ENCODE assay signal across 28 cellular contexts in genomic region chr15:62566248-62566647, GRCh38.
A peak's percentile ranks its signal among the peaks of the same experiment; 100 is the strongest.
DNase-seq lines count a peak whose midpoint lies in the region; ATAC-seq, FAIRE-seq and TF ChIP-seq lines count a peak whose summit lies in the region.
"Had no signal": no experiment of that assay in that cellular context is flagged by ENCODE, and none has a peak within 500 bp of the region (broad histone marks: within the 10 kb centered on the region; RNA-seq: fewer than 3 reads in every experiment).

No MANE protein-coding gene starts in this region.

- H3K4me3 Mint-ChIP-seq in astrocyte (ENCODE audit: unreplicated experiment): no peak overlapping the region
- H3K4me3 Mint-ChIP-seq in effector memory CD8-positive, alpha-beta T cell: no peak overlapping the region
- H3K4me3 Mint-ChIP-seq in activated CD8-positive, alpha-beta T cell treated with anti-CD3 and anti-CD28 coated beads, Interleukin-2, amount 10 ng/mL, durations not matched to agents 7 days and 5 days: no peak overlapping the region
- H3K4me3 Mint-ChIP-seq: activated T-cell treated with anti-CD3 and anti-CD28 coated beads, Interleukin-2, amount 50 U/mL, for 72 hours; central memory CD8-positive, alpha-beta T cell; stimulated activated naive B cell treated with anti-CD40 and anti-IgM and Interleukin-4, amounts not matched to agents 10 μg/mL and 1 μg/mL and 100 μg/mL, for 72 hours; T-helper 1 cell treated with Interleukin-12 subunit alpha and Interleukin-12 subunit beta and Interleukin-4 antibody, amounts not matched to agents 30 μg/mL and 1 μg/mL, for 36 hours had no signal

- H3K79me2 ChIP-seq in astrocyte (ENCODE audit: insufficient read depth, low read length): no peaks in the 10 kb centered on the region

- H3K4me1 Mint-ChIP-seq in astrocyte (ENCODE audit: low read depth, unreplicated experiment): peaks cover 27% of the 10 kb centered on the region
- H3K4me1 Mint-ChIP-seq in effector memory CD8-positive, alpha-beta T cell (ENCODE audit: low read depth in 2 of 2): no peaks in the 10 kb centered on the region
- H3K4me1 Mint-ChIP-seq in activated CD8-positive, alpha-beta T cell treated with anti-CD3 and anti-CD28 coated beads, Interleukin-2, amount 10 ng/mL, durations not matched to agents 7 days and 5 days (ENCODE audit: low read depth): no peaks in the 10 kb centered on the region
- H3K4me1 Mint-ChIP-seq: central memory CD8-positive, alpha-beta T cell; stimulated activated naive B cell treated with anti-CD40 and anti-IgM and Interleukin-4, amounts not matched to agents 10 μg/mL and 1 μg/mL and 100 μg/mL, for 72 hours had no signal

- 82 to 86% methylated on average over 5 of the region's 5 CpGs for WGBS in mesodermal cell (ENCODE audit: insufficient coverage in 2 of 2), 2 experiments

- DNase-seq in AG10803 (ENCODE audit: low read depth) (peak; percentile 29), HS-27A (ENCODE audit: low read depth) (peak; percentile 26), astrocyte (ENCODE audit: low read depth) (peak; percentile 24), anterior cingulate cortex (lab: John Stamatoyannopoulos, UW) (no peak)
- no peak for DNase-seq in effector memory CD8-positive, alpha-beta T cell
- DNase-seq in activated CD8-positive, alpha-beta T cell treated with anti-CD3 and anti-CD28 coated beads, Interleukin-2, amount 10 ng/mL, durations not matched to agents 7 days and 5 days: no peak
- DNase-seq: activated naive CD4-positive, alpha-beta T cell treated with Interleukin-2 at 50 U/mL for 16 hours; activated T-cell treated with anti-CD3 and anti-CD28 coated beads, Interleukin-2, amount 50 U/mL, for 72 hours; amygdala; C1 segment of cervical spinal cord; Calu3; KG1; NCI-H1436 treated with DMSO at 0.1 percent for 48 hours; NCI-H2107; NCI-H510A; occipital lobe; stimulated activated CD4-positive, alpha-beta T cell treated with anti-CD3 and anti-CD28 coated beads, Interleukin-4, amount 100 ng/mL, for 1 hour; stimulated activated naive B cell treated with anti-CD40 and anti-IgM and Interleukin-4, amounts not matched to agents 10 μg/mL and 1 μg/mL and 100 μg/mL, for 72 hours had no signal

- H3K4me1 ChIP-seq in astrocyte (ENCODE audit: insufficient read depth, low read length) (peaks cover 7% of the 10 kb centered on the region), mesodermal cell (ENCODE audit: control insufficient read depth, insufficient read depth, low read length, poor library complexity, severe bottlenecking) (peaks cover 6% of the 10 kb centered on the region)

- peaks cover 5% of the 10 kb centered on the region for H3K9me3 Mint-ChIP-seq in astrocyte (ENCODE audit: unreplicated experiment)
- no peaks in the 10 kb centered on the region for H3K9me3 Mint-ChIP-seq in effector memory CD8-positive, alpha-beta T cell
- no peaks in the 10 kb centered on the region for H3K9me3 Mint-ChIP-seq in activated CD8-positive, alpha-beta T cell treated with anti-CD3 and anti-CD28 coated beads, Interleukin-2, amount 10 ng/mL, durations not matched to agents 7 days and 5 days (ENCODE audit: insufficient read depth)
- H3K9me3 Mint-ChIP-seq: activated T-cell treated with anti-CD3 and anti-CD28 coated beads, Interleukin-2, amount 50 U/mL, for 72 hours; central memory CD8-positive, alpha-beta T cell; stimulated activated naive B cell treated with anti-CD40 and anti-IgM and Interleukin-4, amounts not matched to agents 10 μg/mL and 1 μg/mL and 100 μg/mL, for 72 hours; T-helper 1 cell treated with Interleukin-12 subunit alpha and Interleukin-12 subunit beta and Interleukin-4 antibody, amounts not matched to agents 30 μg/mL and 1 μg/mL, for 36 hours had no signal

- H3K27ac Mint-ChIP-seq in astrocyte (ENCODE audit: unreplicated experiment): no peak overlapping the region
- no peak overlapping the region for H3K27ac Mint-ChIP-seq in effector memory CD8-positive, alpha-beta T cell
- no peak overlapping the region for H3K27ac Mint-ChIP-seq in activated CD8-positive, alpha-beta T cell treated with anti-CD3 and anti-CD28 coated beads, Interleukin-2, amount 10 ng/mL, durations not matched to agents 7 days and 5 days
- H3K27ac Mint-ChIP-seq: activated T-cell treated with anti-CD3 and anti-CD28 coated beads, Interleukin-2, amount 50 U/mL, for 72 hours; stimulated activated naive B cell treated with anti-CD40 and anti-IgM and Interleukin-4, amounts not matched to agents 10 μg/mL and 1 μg/mL and 100 μg/mL, for 72 hours; T-helper 1 cell treated with Interleukin-12 subunit alpha and Interleukin-12 subunit beta and Interleukin-4 antibody, amounts not matched to agents 30 μg/mL and 1 μg/mL, for 36 hours had no signal

- no peak for ATAC-seq in effector memory CD8-positive, alpha-beta T cell (replicated peaks)
- ATAC-seq in HG02973 (IDR thresholded peaks at IDR 0.05; ENCODE audit: unreplicated experiment): no peak
- no peak for ATAC-seq in activated CD8-positive, alpha-beta T cell treated with anti-CD3 and anti-CD28 coated beads, Interleukin-2, amount 10 ng/mL, durations not matched to agents 7 days and 5 days
- ATAC-seq: A549; activated T-cell treated with anti-CD3 and anti-CD28 coated beads, Interleukin-2, amount 50 U/mL, for 72 hours; Panc1; stimulated activated naive B cell treated with anti-CD40 and anti-IgM and Interleukin-4, amounts not matched to agents 10 μg/mL and 1 μg/mL and 100 μg/mL, for 72 hours had no signal

- H3K9me3 ChIP-seq in astrocyte (ENCODE audit: insufficient read depth, low read depth, low read length) (no peaks in the 10 kb centered on the region), mesodermal cell (ENCODE audit: control insufficient read depth, low read length) (no peaks in the 10 kb centered on the region)
- H3K9me3 ChIP-seq: SJSA1 had no signal

- H3K4me3 ChIP-seq in AG10803 (ENCODE audit: low read length) (no peak overlapping the region), astrocyte (ENCODE audit: insufficient read depth, low read depth, low read length) (no peak overlapping the region), mesodermal cell (ENCODE audit: extremely low read depth, insufficient read depth, low read length, poor library complexity, severe bottlenecking) (no peak overlapping the region)
- H3K4me3 ChIP-seq: A549, lung, SJSA1 had no signal

- CTCF ChIA-PET in activated CD8-positive, alpha-beta T cell treated with anti-CD3 and anti-CD28 coated beads, Interleukin-2, amount 10 ng/mL, durations not matched to agents 7 days and 5 days (lab: Charles Lee): no interaction called here

- H3K36me3 Mint-ChIP-seq in astrocyte (ENCODE audit: low read depth, unreplicated experiment): peaks cover 10% of the 10 kb centered on the region
- H3K36me3 Mint-ChIP-seq in effector memory CD8-positive, alpha-beta T cell (ENCODE audit: insufficient read depth): no peaks in the 10 kb centered on the region
- no peaks in the 10 kb centered on the region for H3K36me3 Mint-ChIP-seq in activated CD8-positive, alpha-beta T cell treated with anti-CD3 and anti-CD28 coated beads, Interleukin-2, amount 10 ng/mL, durations not matched to agents 7 days and 5 days (ENCODE audit: low read depth)
- H3K36me3 Mint-ChIP-seq: stimulated activated naive B cell treated with anti-CD40 and anti-IgM and Interleukin-4, amounts not matched to agents 10 μg/mL and 1 μg/mL and 100 μg/mL, for 72 hours had no signal

- peaks cover 3% of the 10 kb centered on the region for H3K27me3 ChIP-seq in astrocyte (ENCODE audit: insufficient read depth, low read length)
- H3K27me3 ChIP-seq: SJSA1 had no signal

- FAIRE-seq in astrocyte (lab: Jason Lieb, UNC): no peak
- FAIRE-seq: A549, endothelial cell of umbilical vein, GM12892 had no signal

- H2AFZ ChIP-seq in astrocyte (ENCODE audit: low read depth, low read length): no peak overlapping the region

- H3K36me3 ChIP-seq in astrocyte (ENCODE audit: insufficient read depth, low read length): no peaks in the 10 kb centered on the region
- no peaks in the 10 kb centered on the region for H3K36me3 ChIP-seq in mesodermal cell (ENCODE audit: control insufficient read depth, insufficient read depth, low read length)
- H3K36me3 ChIP-seq: SJSA1 had no signal

- no peak for TF ChIP-seq CTCF in AG10803 (conservative IDR thresholded peaks at IDR 0.05; ENCODE audit: low read length)
- TF ChIP-seq CTCF in astrocyte (IDR thresholded peaks at IDR 0.05; ENCODE audit: insufficient read depth, low read depth, low read length): no peak

- H3K4me2 ChIP-seq in astrocyte (ENCODE audit: low read length): no peak overlapping the region
- H3K4me2 ChIP-seq: A549 had no signal

- H3K27me3 Mint-ChIP-seq in astrocyte (ENCODE audit: low read depth, unreplicated experiment): peaks cover 3% of the 10 kb centered on the region
- H3K27me3 Mint-ChIP-seq in effector memory CD8-positive, alpha-beta T cell: peaks cover 71 to 84% of the 10 kb centered on the region in 2 donors
- peaks cover 4% of the 10 kb centered on the region for H3K27me3 Mint-ChIP-seq in activated CD8-positive, alpha-beta T cell treated with anti-CD3 and anti-CD28 coated beads, Interleukin-2, amount 10 ng/mL, durations not matched to agents 7 days and 5 days (ENCODE audit: low read depth)

- peaks cover 24% of the 10 kb centered on the region for H4K20me1 ChIP-seq in astrocyte (ENCODE audit: insufficient read depth, low read length)

- POLR2A ChIA-PET in activated CD8-positive, alpha-beta T cell treated with anti-CD3 and anti-CD28 coated beads, Interleukin-2, amount 10 ng/mL, durations not matched to agents 7 days and 5 days (lab: Charles Lee): no interaction called here

- H3K27ac ChIP-seq in astrocyte (ENCODE audit: low read depth, low read length) (no peak overlapping the region), mesodermal cell (ENCODE audit: low read depth, low read length, severe bottlenecking) (peak overlapping the region; percentile 20)
- H3K27ac ChIP-seq: A549, SJSA1 had no signal

- H3K9ac ChIP-seq in astrocyte (ENCODE audit: low read length): no peak overlapping the region

Comparison
In these comparisons a context has a peak if more than half of its experiments do, and no peak if none do; other contexts are left out.
1. DNase-seq: peak in AG10803 (single experiment), HS-27A (single experiment) and astrocyte (single experiment); none in effector memory CD8-positive, alpha-beta T cell (0 of 3), anterior cingulate cortex (0 of 58) and activated CD8-positive, alpha-beta T cell treated with anti-CD3 and anti-CD28 coated beads, Interleukin-2, amount 10 ng/mL, durations not matched to agents 7 days and 5 days (single experiment).